Comparison of ENCODE assay signal across 8 cellular contexts in genomic region chr1:11099310-11100148, GRCh38. TPM values are rescaled to one million over a fixed set of nuclear protein-coding genes. Genes with fewer than 3 reads are reported as not detected.
A peak's percentile ranks its signal among the peaks of the same experiment; 100 is the strongest.
DNase-seq lines count a peak whose midpoint lies in the region; ATAC-seq and TF ChIP-seq lines count a peak whose summit lies in the region.

TSS of gene EXOSC10 (minus strand) at chr1:11099869. CDS start at chr1:11099831, 38 bp downstream.

- no peaks in the 10 kb centered on the region for H3K27me3 Mint-ChIP-seq in activated CD4-positive, alpha-beta memory T cell treated with anti-CD3 and anti-CD28 coated beads, Interleukin-2, amount 10 ng/mL, durations not matched to agents 7 days and 5 days

- peaks cover 0 to 15% (median 2%) of the 10 kb centered on the region in 4 donors for H3K4me1 ChIP-seq in right lobe of liver

- peak; percentile 43 to 90 (median 82) for DNase-seq in C1 segment of cervical spinal cord (lab: John Stamatoyannopoulos, UW)
- DNase-seq in NCI-H82 (lab: John Stamatoyannopoulos, UW), result peak; percentile 97
- DNase-seq in activated CD4-positive, alpha-beta memory T cell treated with anti-CD3 and anti-CD28 coated beads, Interleukin-2, amount 10 ng/mL, durations not matched to agents 7 days and 5 days, result peak; percentile 96
- DNase-seq in dorsolateral prefrontal cortex, result peak; percentile 86 to 96 (median 92)
- DNase-seq in right lobe of liver, result peak; percentile 95
- DNase-seq in stimulated activated CD4-positive, alpha-beta T cell treated with anti-CD3 and anti-CD28 coated beads, Interleukin-4, amount 100 ng/mL, for 24 hours, result peak; percentile 95

- H3K4me3 ChIP-seq in dorsolateral prefrontal cortex (peak within 1 kb of the TSS; percentile 78 to 100 (median 98)), right lobe of liver (peak within 1 kb of the TSS; percentile 85 to 100 (median 99))

- 2% methylated on average over 11 of the region's 78 CpGs for WGBS in right lobe of liver (ENCODE audit: insufficient coverage, low coverage, low lambda C conversion rate, missing lambda C conversion rate)

- H3K4me1 Mint-ChIP-seq in activated CD4-positive, alpha-beta memory T cell treated with anti-CD3 and anti-CD28 coated beads, Interleukin-2, amount 10 ng/mL, durations not matched to agents 7 days and 5 days, result peaks cover 24% of the 10 kb centered on the region

- H3K9me3 Mint-ChIP-seq in activated CD4-positive, alpha-beta memory T cell treated with anti-CD3 and anti-CD28 coated beads, Interleukin-2, amount 10 ng/mL, durations not matched to agents 7 days and 5 days, result no peaks in the 10 kb centered on the region

- CTCF ChIA-PET in activated CD4-positive, alpha-beta memory T cell treated with anti-CD3 and anti-CD28 coated beads, Interleukin-2, amount 10 ng/mL, durations not matched to agents 7 days and 5 days (lab: Charles Lee), result interaction anchor here (0.6 to 6.6 kb wide), 17 partner anchors 8 to 546 kb away, joined by 3 to 62 read pairs (median 5); partner anchors contain the start of genes SRM and TARDBP

- TF ChIP-seq POLR2A in right lobe of liver (IDR thresholded peaks at IDR 0.05), result no peak

- TF ChIP-seq CTCF in dorsolateral prefrontal cortex (IDR thresholded peaks at IDR 0.05 in 54 of 56, conservative IDR thresholded peaks at IDR 0.05 in 2 of 56; ENCODE audit: low read depth in 1 of 56, partially characterized antibody in 56 of 56) (peak in 53 of 56 donors; percentile 12 to 67 (median 39)), right lobe of liver (IDR thresholded peaks at IDR 0.05) (no peak)

- H3K27ac ChIP-seq in dorsolateral prefrontal cortex (peak within 1 kb of the TSS; percentile 22 to 95 (median 85)), right lobe of liver (peak within 1 kb of the TSS; percentile 56 to 74 (median 67))

- ATAC-seq in GM19395 (IDR thresholded peaks at IDR 0.05; ENCODE audit: unreplicated experiment), result peak; percentile 92
- peak; percentile 75 for ATAC-seq in HG03575 (IDR thresholded peaks at IDR 0.05; ENCODE audit: extremely low read depth, insufficient number of reproducible peaks, low FRiP score, unreplicated experiment)
- ATAC-seq in right lobe of liver, result peak; percentile 96 to 99 (median 98)

- peak within 1 kb of the TSS; percentile 92 for H3K4me3 Mint-ChIP-seq in activated CD4-positive, alpha-beta memory T cell treated with anti-CD3 and anti-CD28 coated beads, Interleukin-2, amount 10 ng/mL, durations not matched to agents 7 days and 5 days

- H3K27me3 ChIP-seq in dorsolateral prefrontal cortex (no peaks in the 10 kb centered on the region), right lobe of liver (no peaks in the 10 kb centered on the region)

- POLR2A ChIA-PET in activated CD4-positive, alpha-beta memory T cell treated with anti-CD3 and anti-CD28 coated beads, Interleukin-2, amount 10 ng/mL, durations not matched to agents 7 days and 5 days (lab: Charles Lee), result interaction anchor here (0.8 to 3.1 kb wide), 20 partner anchors 8 to 808 kb away, joined by 3 to 38 read pairs (median 5); partner anchors contain the start of genes MTOR, SRM and TARDBP

- peaks cover 22% of the 10 kb centered on the region for H3K36me3 Mint-ChIP-seq in activated CD4-positive, alpha-beta memory T cell treated with anti-CD3 and anti-CD28 coated beads, Interleukin-2, amount 10 ng/mL, durations not matched to agents 7 days and 5 days (ENCODE audit: low read depth)

- H3K36me3 ChIP-seq in right lobe of liver, result peaks cover 0 to 25% (median 7%) of the 10 kb centered on the region in 4 donors

- no peaks in the 10 kb centered on the region for H3K9me3 ChIP-seq in right lobe of liver

- H3K27ac Mint-ChIP-seq in activated CD4-positive, alpha-beta memory T cell treated with anti-CD3 and anti-CD28 coated beads, Interleukin-2, amount 10 ng/mL, durations not matched to agents 7 days and 5 days, result peak within 1 kb of the TSS; percentile 91

- intact Hi-C loops in dorsolateral prefrontal cortex (cut with DNase I), result loop anchor here in 1 of 2 donors (2.0 to 5.0 kb wide), 3 partner anchors 39 to 113 kb away; partner anchors contain the start of gene SRM
- intact Hi-C loops in right lobe of liver (cut with DNase I), result no loop called here

RNA-seq across cellular contexts. Expression of gene EXOSC10, which starts in this region (rescaled TPM):
- total RNA-seq in activated CD4-positive, alpha-beta memory T cell treated with anti-CD3 and anti-CD28 coated beads, Interleukin-2, amount 10 ng/mL, durations not matched to agents 7 days and 5 days, result 10 to 100 TPM; 65.8 to 67.6 TPM
- total RNA-seq in dorsolateral prefrontal cortex (100 to 1,000 TPM in 4 of 120 experiments, 10 to 100 TPM in 116; 38.5 to 121 (median 79.0) TPM), right lobe of liver (10 to 100 TPM; 13.4 to 32.4 (median 20.7) TPM)

Comparison
In these comparisons a context has a peak if more than half of its experiments do, and no peak if none do; other contexts are left out.
1. Peak in every context shown above with its lines: DNase-seq, ATAC-seq, H3K4me3 ChIP-seq and H3K27ac ChIP-seq.
2. CTCF ChIP-seq: peak in dorsolateral prefrontal cortex (53 of 56); none in right lobe of liver (0 of 4).